15 cellular contexts compared by ENCODE assay signal in genomic region chr1:94332516-94332915, GRCh38.
"Had no signal": no experiment of that assay in that cellular context is flagged by ENCODE, and none has a peak within 500 bp of the region (broad histone marks: within the 10 kb centered on the region; RNA-seq: fewer than 3 reads in every experiment).

No MANE protein-coding gene starts in this region.

- H3K36me3 Mint-ChIP-seq: activated naive CD8-positive, alpha-beta T cell treated with anti-CD3 and anti-CD28 coated beads for 36 hours; naive thymus-derived CD4-positive, alpha-beta T cell had no signal

- H3K36me3 ChIP-seq: esophagus muscularis mucosa, left lung, neutrophil, tibial artery, uterus had no signal

- H3K4me1 ChIP-seq: uterus had no signal

- DNase-seq: activated CD4-positive, alpha-beta T cell treated with anti-CD3 and anti-CD28 coated beads, Interleukin-2, amount 10 ng/mL, durations not matched to agents 7 days and 5 days; activated CD8-positive, alpha-beta memory T cell treated with anti-CD3 and anti-CD28 coated beads, Interleukin-2, amount 50 U/mL, for 48 hours; activated naive CD8-positive, alpha-beta T cell treated with anti-CD3 and anti-CD28 coated beads for 36 hours; activated T-cell treated with anti-CD3 and anti-CD28 coated beads, Interleukin-2, amount 50 U/mL, for 72 hours; cortex of kidney; effector CD4-positive, alpha-beta T cell; left lung; mucosa of descending colon; naive thymus-derived CD4-positive, alpha-beta T cell; stimulated activated CD4-positive, alpha-beta T cell treated with anti-CD3 and anti-CD28 coated beads, Interleukin-2, amount 100 ng/mL, for 48 hours; stimulated activated naive CD4-positive, alpha-beta T cell; tibial artery; uterus had no signal

- H3K9me3 ChIP-seq: esophagus muscularis mucosa, left lung, mucosa of descending colon, neutrophil, tibial artery, uterus had no signal

- H3K9me3 Mint-ChIP-seq: activated CD4-positive, alpha-beta T cell treated with anti-CD3 and anti-CD28 coated beads, Interleukin-2, amount 10 ng/mL, durations not matched to agents 7 days and 5 days; activated naive CD8-positive, alpha-beta T cell treated with anti-CD3 and anti-CD28 coated beads for 36 hours; activated T-cell treated with anti-CD3 and anti-CD28 coated beads, Interleukin-2, amount 50 U/mL, for 72 hours; naive thymus-derived CD4-positive, alpha-beta T cell had no signal

- ATAC-seq: left lung; mucosa of descending colon; naive thymus-derived CD4-positive, alpha-beta T cell had no signal

- H3K4me3 Mint-ChIP-seq: activated CD4-positive, alpha-beta T cell treated with anti-CD3 and anti-CD28 coated beads, Interleukin-2, amount 10 ng/mL, durations not matched to agents 7 days and 5 days; activated naive CD8-positive, alpha-beta T cell treated with anti-CD3 and anti-CD28 coated beads for 36 hours; activated T-cell treated with anti-CD3 and anti-CD28 coated beads, Interleukin-2, amount 50 U/mL, for 72 hours; naive thymus-derived CD4-positive, alpha-beta T cell had no signal

- H3K27ac ChIP-seq: esophagus muscularis mucosa, left lung, neutrophil, uterus had no signal

- H3K27ac Mint-ChIP-seq: activated CD4-positive, alpha-beta T cell treated with anti-CD3 and anti-CD28 coated beads, Interleukin-2, amount 10 ng/mL, durations not matched to agents 7 days and 5 days; activated naive CD8-positive, alpha-beta T cell treated with anti-CD3 and anti-CD28 coated beads for 36 hours; activated T-cell treated with anti-CD3 and anti-CD28 coated beads, Interleukin-2, amount 50 U/mL, for 72 hours; naive thymus-derived CD4-positive, alpha-beta T cell had no signal

- H3K27me3 ChIP-seq: esophagus muscularis mucosa, tibial artery, uterus had no signal

- H3K4me3 ChIP-seq: esophagus muscularis mucosa, left lung, mucosa of descending colon, tibial artery, uterus had no signal
